Comparison of ENCODE assay signal across 8 cellular contexts in genomic region chr1:210233495-210234253, GRCh38. TPM values are rescaled to one million over a fixed set of nuclear protein-coding genes. Genes with fewer than 3 reads are reported as not detected.
DNase-seq lines count a peak whose midpoint lies in the region; ATAC-seq, FAIRE-seq and TF ChIP-seq lines count a peak whose summit lies in the region.

No MANE protein-coding gene starts in this region.

- H3K27ac ChIP-seq in aorta (ENCODE audit: low read depth in 1 of 2, low read length in 2 of 2): peak overlapping the region; percentile 36 to 89

- H3K4me3 Mint-ChIP-seq in activated CD8-positive, alpha-beta T cell treated with anti-CD3 and anti-CD28 coated beads for 36 hours: no peak overlapping the region
- peak overlapping the region in 6 of 10 donors; percentile 20 to 68 (median 46) for H3K4me3 Mint-ChIP-seq in naive thymus-derived CD8-positive, alpha-beta T cell

- H3K27ac Mint-ChIP-seq in activated CD8-positive, alpha-beta T cell treated with anti-CD3 and anti-CD28 coated beads for 36 hours: no peak overlapping the region
- H3K27ac Mint-ChIP-seq in naive thymus-derived CD8-positive, alpha-beta T cell: no peak overlapping the region

- POLR2A ChIA-PET in activated CD8-positive, alpha-beta T cell treated with anti-CD3 and anti-CD28 coated beads for 36 hours (lab: Charles Lee): interaction anchor here (0.7 kb wide), 2 partner anchors 18 to 102 kb away, joined by 3 read pairs; no protein-coding TSS in a partner anchor
- POLR2A ChIA-PET in naive thymus-derived CD8-positive, alpha-beta T cell (lab: Charles Lee): no interaction called here

- no peak for FAIRE-seq in GM19239 (lab: Jason Lieb, UNC)

- H3K4me3 ChIP-seq in fibroblast of villous mesenchyme (ENCODE audit: low read depth, low read length): peak overlapping the region; percentile 66
- peak overlapping the region; percentile 80 to 97 for H3K4me3 ChIP-seq in aorta (ENCODE audit: low read length in 2 of 2)

- H3K4me1 ChIP-seq in aorta (ENCODE audit: control insufficient read depth in 1 of 2, insufficient read depth in 2 of 2, low read length in 2 of 2): no peaks in the 10 kb centered on the region

- no peak for TF ChIP-seq CTCF in activated CD8-positive, alpha-beta T cell treated with anti-CD3 and anti-CD28 coated beads for 36 hours (IDR thresholded peaks at IDR 0.05)
- no peak for TF ChIP-seq CTCF in fibroblast of villous mesenchyme (IDR thresholded peaks at IDR 0.05; ENCODE audit: insufficient read depth, low read depth, low read length)

- H3K4me1 Mint-ChIP-seq in activated CD8-positive, alpha-beta T cell treated with anti-CD3 and anti-CD28 coated beads for 36 hours (ENCODE audit: low read depth): peaks cover 8% of the 10 kb centered on the region
- H3K4me1 Mint-ChIP-seq in naive thymus-derived CD8-positive, alpha-beta T cell: peaks cover 1 to 13% (median 11%) of the 10 kb centered on the region in 4 donors

- no peaks in the 10 kb centered on the region for H3K9me3 ChIP-seq in aorta (ENCODE audit: control insufficient read depth, low read length)

- H3K27me3 ChIP-seq in aorta (ENCODE audit: control insufficient read depth in 1 of 2, insufficient read depth in 2 of 2, low read length in 1 of 2): no peaks in the 10 kb centered on the region

- no peaks in the 10 kb centered on the region for H3K9me3 Mint-ChIP-seq in activated CD8-positive, alpha-beta T cell treated with anti-CD3 and anti-CD28 coated beads for 36 hours
- no peaks in the 10 kb centered on the region for H3K9me3 Mint-ChIP-seq in naive thymus-derived CD8-positive, alpha-beta T cell

- H3K36me3 Mint-ChIP-seq in activated CD8-positive, alpha-beta T cell treated with anti-CD3 and anti-CD28 coated beads for 36 hours (ENCODE audit: low read depth): no peaks in the 10 kb centered on the region
- H3K36me3 Mint-ChIP-seq in naive thymus-derived CD8-positive, alpha-beta T cell: peaks cover 0 to 4% (median 0%) of the 10 kb centered on the region in 3 donors

- peak; percentile 59 for ATAC-seq in activated CD8-positive, alpha-beta T cell treated with anti-CD3 and anti-CD28 coated beads for 36 hours
- ATAC-seq in naive thymus-derived CD8-positive, alpha-beta T cell: no peak
- ATAC-seq in aorta (ENCODE audit: low FRiP score): peak; percentile 67
- no peak for ATAC-seq in HG02885 (IDR thresholded peaks at IDR 0.05; ENCODE audit: poor library complexity, unreplicated experiment)

- H3K27me3 Mint-ChIP-seq in activated CD8-positive, alpha-beta T cell treated with anti-CD3 and anti-CD28 coated beads for 36 hours: peaks cover 49% of the 10 kb centered on the region
- peaks cover 34 to 59% (median 47%) of the 10 kb centered on the region in 5 donors for H3K27me3 Mint-ChIP-seq in naive thymus-derived CD8-positive, alpha-beta T cell

- DNase-seq in COLO668 (lab: John Stamatoyannopoulos, UW; ENCODE audit: unreplicated experiment): peak; percentile 87
- DNase-seq in LHCN-M2 (ENCODE audit: low read depth): peak; percentile 37
- DNase-seq in activated CD8-positive, alpha-beta T cell treated with anti-CD3 and anti-CD28 coated beads for 36 hours: peak; percentile 64
- DNase-seq in fibroblast of villous mesenchyme (ENCODE audit: low read depth): peak; percentile 44
- no peak for DNase-seq in naive thymus-derived CD8-positive, alpha-beta T cell
- DNase-seq in aorta: peak; percentile 63 to 88
- no peak for DNase-seq in GM19239 (ENCODE audit: insufficient read length, low spot score)

- no peaks in the 10 kb centered on the region for H3K36me3 ChIP-seq in aorta (ENCODE audit: control insufficient read depth in 1 of 2, insufficient read depth in 2 of 2, low read length in 1 of 2)

- CTCF ChIA-PET in activated CD8-positive, alpha-beta T cell treated with anti-CD3 and anti-CD28 coated beads for 36 hours (lab: Charles Lee): interaction anchor here (1.4 kb wide), 2 partner anchors 12 to 90 kb away, joined by 4 to 5 read pairs; no protein-coding TSS in a partner anchor

- intact Hi-C loops in activated CD8-positive, alpha-beta T cell treated with anti-CD3 and anti-CD28 coated beads for 36 hours (cut with micrococcal nuclease): no loop called here
- intact Hi-C loops in aorta (cut with DNase I): loop anchor here (1.0 to 10.0 kb wide), 4 partner anchors 59 to 161 kb away; no protein-coding TSS in a partner anchor

- 0 to 1% methylated on average over 50 to 56 of the region's 56 CpGs for WGBS in aorta, 2 donors

RNA-seq across cellular contexts. Expression of gene SERTAD4, which starts 1.1 kb away (rescaled TPM):
- total RNA-seq in LHCN-M2 (2014; rRNA removed) (0.06 and 3.1 TPM in 2 replicates), fibroblast of villous mesenchyme (10.6 and 31.1 TPM in 2 replicates), aorta (10 to 100 TPM in 1 of 2 donors, 1 to 10 TPM in 1; 4.5 to 14.6 TPM)
- polyA plus RNA-seq in LHCN-M2 (2012): 1.4 TPM
- total RNA-seq in activated CD8-positive, alpha-beta T cell treated with anti-CD3 and anti-CD28 coated beads for 36 hours: not detected
- total RNA-seq in naive thymus-derived CD8-positive, alpha-beta T cell: not detected
- polyA plus RNA-seq in naive thymus-derived CD8-positive, alpha-beta T cell: not detected
- 1 to 10 TPM; 3.7 to 4.3 TPM for polyA plus RNA-seq in aorta

Comparison
In these comparisons a context has a peak if more than half of its experiments do, and no peak if none do; other contexts are left out.
1. DNase-seq: peak in COLO668 (single experiment), LHCN-M2 (single experiment), activated CD8-positive, alpha-beta T cell treated with anti-CD3 and anti-CD28 coated beads for 36 hours (single experiment), fibroblast of villous mesenchyme (single experiment) and aorta (2 of 2); none in naive thymus-derived CD8-positive, alpha-beta T cell (0 of 10) and GM19239 (single experiment).
2. ATAC-seq: peak in activated CD8-positive, alpha-beta T cell treated with anti-CD3 and anti-CD28 coated beads for 36 hours (single experiment) and aorta (single experiment); none in naive thymus-derived CD8-positive, alpha-beta T cell (0 of 2) and HG02885 (single experiment).